Comparison of ENCODE assay signal across 8 cellular contexts in genomic region chr5:68884893-68885292, GRCh38.
A peak's percentile ranks its signal among the peaks of the same experiment; 100 is the strongest.
DNase-seq lines count a peak whose midpoint lies in the region; ATAC-seq and TF ChIP-seq lines count a peak whose summit lies in the region.

No MANE protein-coding gene starts in this region.

- DNase-seq in DMS53 treated with DMSO at 0.1 percent for 48 hours (lab: John Stamatoyannopoulos, UW; ENCODE audit: unreplicated experiment) (peak; percentile 15), astrocyte of the cerebellum (ENCODE audit: low read depth) (no peak), medulla oblongata (ENCODE audit: extremely low spot score) (peak; percentile 48), NCI-H510A (lab: John Stamatoyannopoulos, UW) (no peak), MV-4-11 (lab: John Stamatoyannopoulos, UW) (no peak), CD1c-positive myeloid dendritic cell (ENCODE audit: extremely low spot score) (no peak)
- DNase-seq in Jurkat, Clone E6-1 (ENCODE audit: low read depth, low spot score), result peak; percentile 62

- ATAC-seq in HG02852 (IDR thresholded peaks at IDR 0.05; ENCODE audit: unreplicated experiment), result no peak

- peak; percentile 32 for TF ChIP-seq CTCF in astrocyte of the cerebellum (IDR thresholded peaks at IDR 0.05; ENCODE audit: low read depth, low read length, missing control alignments)

- in situ Hi-C loops in astrocyte of the cerebellum (cut with HindIII; ENCODE audit: low sequenced_read_pairs), result no loop called here

- no peak overlapping the region for H3K4me3 ChIP-seq in Jurkat, Clone E6-1 (ENCODE audit: low read length)
- H3K4me3 ChIP-seq in astrocyte of the cerebellum (ENCODE audit: low read depth, low read length), result no peak overlapping the region

Comparison
In these comparisons a context has a peak if more than half of its experiments do, and no peak if none do; other contexts are left out.
1. DNase-seq: peak in DMS53 treated with DMSO at 0.1 percent for 48 hours (single experiment), Jurkat, Clone E6-1 (single experiment) and medulla oblongata (single experiment); none in astrocyte of the cerebellum (single experiment), NCI-H510A (single experiment), MV-4-11 (single experiment) and CD1c-positive myeloid dendritic cell (single experiment).